Comparison of ENCODE assay signal across 33 cellular contexts in the genomic region with DNA sequence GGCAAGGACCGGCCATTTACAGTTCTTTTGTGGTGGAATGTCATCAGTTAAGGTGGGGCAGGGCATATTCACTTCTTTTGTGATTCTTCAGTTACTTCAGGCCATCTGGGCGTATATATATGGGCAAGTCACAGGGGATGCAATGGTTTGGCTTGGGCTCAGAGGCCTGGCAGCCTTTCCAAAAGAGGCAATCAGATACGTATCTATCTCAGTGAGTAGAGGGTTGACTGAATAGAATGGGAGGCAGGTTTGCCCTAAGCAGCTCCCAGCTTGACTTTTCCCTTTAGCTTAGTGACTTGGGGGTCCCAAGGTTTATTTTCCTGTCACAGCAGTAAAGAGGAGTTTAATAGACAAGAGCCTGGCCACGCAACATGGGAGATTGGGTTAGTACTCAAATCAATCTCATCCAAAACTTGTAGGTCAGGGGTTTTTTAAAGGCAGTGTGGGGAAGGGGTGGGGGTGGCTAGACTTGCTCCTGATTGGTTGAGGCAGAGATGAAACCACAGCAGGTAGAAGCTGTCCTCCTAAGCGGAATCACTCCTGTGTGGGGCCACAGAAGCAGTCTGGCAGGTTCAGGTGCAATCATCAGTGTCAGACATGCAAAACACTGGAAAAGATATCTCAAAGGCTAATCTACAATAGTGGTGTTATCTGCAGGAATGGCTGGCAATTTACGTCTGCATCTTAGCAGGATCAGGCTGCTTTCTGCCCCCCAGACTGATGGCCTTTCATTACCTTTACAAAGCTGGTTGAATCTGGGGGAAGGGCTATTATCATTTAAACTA.
A peak's percentile ranks its signal among the peaks of the same experiment; 100 is the strongest.
DNase-seq lines count a peak whose midpoint lies in the region; ATAC-seq and TF ChIP-seq lines count a peak whose summit lies in the region.
"Had no signal": no experiment of that assay in that cellular context is flagged by ENCODE, and none has a peak within 500 bp of the region (broad histone marks: within the 10 kb centered on the region; RNA-seq: fewer than 3 reads in every experiment).

No MANE protein-coding gene starts in this region.

- H3K4me1 ChIP-seq in GM23338 (ENCODE audit: insufficient read depth): peaks cover 40% of the 10 kb centered on the region
- H3K4me1 ChIP-seq in NT2/D1 (ENCODE audit: insufficient read depth, insufficient read length): peaks cover 9% of the 10 kb centered on the region
- H3K4me1 ChIP-seq in neuronal stem cell (ENCODE audit: control insufficient read depth in 2 of 2, insufficient read depth in 1 of 2, low read depth in 1 of 2, low read length in 2 of 2): peaks cover 4 to 10% of the 10 kb centered on the region in 2 donors
- H3K4me1 ChIP-seq: BE2C, left lung, prostate gland, right lobe of liver, stomach had no signal

- H2BK12ac ChIP-seq in neuronal stem cell (ENCODE audit: low read length): no peak overlapping the region

- TF ChIP-seq CTCF in GM23338 (conservative IDR thresholded peaks at IDR 0.05; ENCODE audit: low read depth in 2 of 2) (no peak), Calu3 (IDR thresholded peaks at IDR 0.05; ENCODE audit: unreplicated experiment) (no peak)

- no peak overlapping the region for H4K8ac ChIP-seq in neuronal stem cell (ENCODE audit: low read depth, low read length)

- peak; percentile 87 for ATAC-seq in GM23338
- ATAC-seq in HG02678 (IDR thresholded peaks at IDR 0.05; ENCODE audit: unreplicated experiment): no peak
- no peak for ATAC-seq in GM21619 (IDR thresholded peaks at IDR 0.05; ENCODE audit: unreplicated experiment)
- ATAC-seq: activated naive CD8-positive, alpha-beta T cell treated with anti-CD3 and anti-CD28 coated beads, Interleukin-2, amount 50 U/mL, for 24 hours; left lung; right lobe of liver; T-helper 17 cell had no signal

- H3K36me3 ChIP-seq in GM23338 (ENCODE audit: insufficient read depth) (peaks cover 11% of the 10 kb centered on the region; the same call in 1 of the 2 replicates), NT2/D1 (ENCODE audit: insufficient read depth, insufficient read length, low read length) (peaks cover 10% of the 10 kb centered on the region), neuronal stem cell (replicated peaks in 1 of 2; ENCODE audit: control insufficient read depth in 2 of 2, insufficient read depth in 2 of 2, low read length in 2 of 2) (no peaks in the 10 kb centered on the region)
- H3K36me3 ChIP-seq: BE2C, left lung, neutrophil, prostate gland, right lobe of liver, stomach, thyroid gland had no signal

- CTCF ChIA-PET in Calu3 (lab: Charles Lee): no interaction called here

- H2AK5ac ChIP-seq in neuronal stem cell (ENCODE audit: low read depth, low read length): no peak overlapping the region

- H3K4me2 ChIP-seq in GM23338 (peak overlapping the region; percentile 71), neuronal stem cell (ENCODE audit: insufficient read depth, low read length, poor library complexity, severe bottlenecking) (no peak overlapping the region)

- no peak overlapping the region for H2AFZ ChIP-seq in GM23338
- peak overlapping the region; percentile 62 for H2AFZ ChIP-seq in neuronal stem cell (ENCODE audit: low read length)

- no peak overlapping the region for H3K23ac ChIP-seq in neuronal stem cell (ENCODE audit: low read depth, low read length, poor library complexity)

- H3K9me3 ChIP-seq in NT2/D1 (ENCODE audit: insufficient read depth, low read length): peaks cover 5% of the 10 kb centered on the region; the same call in 1 of the 2 replicates
- H3K9me3 ChIP-seq in neuronal stem cell (replicated peaks in 1 of 2; ENCODE audit: control insufficient read depth in 2 of 2, insufficient read depth in 1 of 2, low read depth in 1 of 2, low read length in 2 of 2): no peaks in the 10 kb centered on the region
- H3K9me3 ChIP-seq: BE2C, left lung, neutrophil, prostate gland, right lobe of liver, stomach, thyroid gland had no signal

- WGBS in neuronal stem cell (ENCODE audit: extremely low coverage in 2 of 2, insufficient read length in 2 of 2, insufficient replicate concordance in 1 of 2), 2 donors: no CpG with 5 or more reads among the region's 6 CpGs

- no peak overlapping the region for H3K14ac ChIP-seq in neuronal stem cell (ENCODE audit: low read length)

- H2BK120ac ChIP-seq in neuronal stem cell (ENCODE audit: low read depth, low read length): no peak overlapping the region

- H3K36me3 Mint-ChIP-seq in GM23338 (ENCODE audit: low read depth) (peaks cover 44% of the 10 kb centered on the region), Calu3 (ENCODE audit: insufficient read depth, unreplicated experiment) (no peaks in the 10 kb centered on the region)

- H3K79me1 ChIP-seq in neuronal stem cell (ENCODE audit: low read depth, low read length): no peaks in the 10 kb centered on the region

- peak overlapping the region; percentile 80 for H3K4me3 ChIP-seq in GM23338
- H3K4me3 ChIP-seq in NT2/D1 (ENCODE audit: insufficient read length, low read depth): peak overlapping the region; percentile 16
- peak overlapping the region; percentile 30 for H3K4me3 ChIP-seq in iPS-11a (ENCODE audit: low read depth, low read length)
- H3K4me3 ChIP-seq in neuronal stem cell (ENCODE audit: low read length in 2 of 2): no peak overlapping the region
- H3K4me3 ChIP-seq: left lung, prostate gland, right lobe of liver, SK-N-MC, stomach, thyroid gland had no signal

- DNase-seq in GM23338 (ENCODE audit: low spot score) (peak; percentile 87), NT2/D1 (ENCODE audit: low read depth, low spot score) (peak; percentile 93), neuronal stem cell (ENCODE audit: low spot score) (no peak), Calu3 (no peak)
- DNase-seq: ACHN; activated CD4-positive, alpha-beta memory T cell treated with anti-CD3 and anti-CD28 coated beads, Interleukin-2, amount 10 ng/mL, durations not matched to agents 7 days and 5 days; activated CD4-positive, CD25-positive, alpha-beta regulatory T cell treated with anti-CD3 and anti-CD28 coated beads, Interleukin-2, amount 50 U/mL, for 72 hours; activated CD8-positive, alpha-beta memory T cell treated with anti-CD3 and anti-CD28 coated beads, Interleukin-2, amount 50 U/mL, for 4 hours; activated naive CD4-positive, alpha-beta T cell; activated naive CD8-positive, alpha-beta T cell treated with anti-CD3 and anti-CD28 coated beads, Interleukin-2, amount 50 U/mL, for 24 hours; BE2C; central memory CD4-positive, alpha-beta T cell; cortex of kidney; effector memory CD4-positive, alpha-beta T cell; HFFc6; KG1; left lung; mesenchymal stem cell; NCI-H1092 treated with DMSO at 0.1 percent for 48 hours; NCI-H1694 treated with DMSO at 0.1 percent for 48 hours; NCI-H2171; OCI-M1; right lobe of liver; stimulated activated CD4-positive, alpha-beta T cell treated with anti-CD3 and anti-CD28 coated beads, Interleukin-4, amount 100 ng/mL, for 1 hour; stomach; T-helper 17 cell; thyroid gland had no signal

- peaks cover 56% of the 10 kb centered on the region for H3K79me2 ChIP-seq in GM23338 (replicated peaks; ENCODE audit: insufficient read depth)

- H3K27ac ChIP-seq in GM23338 (ENCODE audit: low read depth) (peak overlapping the region; percentile 99), neuronal stem cell (replicated peaks; ENCODE audit: low read length) (no peak overlapping the region)
- H3K27ac ChIP-seq: left lung, neutrophil, prostate gland, right lobe of liver, SK-N-MC, stomach, thyroid gland had no signal

- peak overlapping the region; percentile 100 for H3K27ac Mint-ChIP-seq in GM23338
- no peak overlapping the region for H3K27ac Mint-ChIP-seq in Calu3 (ENCODE audit: unreplicated experiment)
- H3K27ac Mint-ChIP-seq: activated CD4-positive, alpha-beta memory T cell treated with anti-CD3 and anti-CD28 coated beads, Interleukin-2, amount 10 ng/mL, durations not matched to agents 7 days and 5 days; activated naive CD8-positive, alpha-beta T cell treated with anti-CD3 and anti-CD28 coated beads, Interleukin-2, amount 50 U/mL, for 24 hours; HFFc6; T-helper 17 cell had no signal

- H3K27me3 ChIP-seq in GM23338 (ENCODE audit: insufficient read depth) (no peaks in the 10 kb centered on the region), NT2/D1 (ENCODE audit: insufficient read depth, insufficient read length) (no peaks in the 10 kb centered on the region), neuronal stem cell (ENCODE audit: control insufficient read depth in 3 of 3, insufficient read depth in 3 of 3, low read depth in 1 of 3, low read length in 3 of 3) (peaks cover 0 to 3% (median 2%) of the 10 kb centered on the region in 3 experiments)
- H3K27me3 ChIP-seq: left lung, neutrophil, right lobe of liver, stomach, thyroid gland had no signal

- no peak overlapping the region for H2BK15ac ChIP-seq in neuronal stem cell (ENCODE audit: low read length)

- H3K27me3 Mint-ChIP-seq in GM23338 (ENCODE audit: insufficient read depth, low read depth, poor library complexity) (peaks cover 25% of the 10 kb centered on the region), Calu3 (ENCODE audit: unreplicated experiment) (peaks cover 20% of the 10 kb centered on the region)
- H3K27me3 Mint-ChIP-seq: activated naive CD8-positive, alpha-beta T cell treated with anti-CD3 and anti-CD28 coated beads, Interleukin-2, amount 50 U/mL, for 24 hours had no signal

- no TSS peak for BruUV-seq in Calu3 (replicated peaks; lab: Mats Ljungman, UMichigan)

- H3K18ac ChIP-seq in neuronal stem cell (ENCODE audit: low read length): peak overlapping the region; percentile 76

- peak overlapping the region; percentile 99 for H3K4me3 Mint-ChIP-seq in GM23338
- H3K4me3 Mint-ChIP-seq in Calu3 (ENCODE audit: low read depth, unreplicated experiment): no peak overlapping the region
- H3K4me3 Mint-ChIP-seq: activated CD4-positive, alpha-beta memory T cell treated with anti-CD3 and anti-CD28 coated beads, Interleukin-2, amount 10 ng/mL, durations not matched to agents 7 days and 5 days; activated naive CD8-positive, alpha-beta T cell treated with anti-CD3 and anti-CD28 coated beads, Interleukin-2, amount 50 U/mL, for 24 hours; HFFc6; T-helper 17 cell had no signal

- H3K4me1 Mint-ChIP-seq in GM23338: peaks cover 67% of the 10 kb centered on the region
- H3K4me1 Mint-ChIP-seq in Calu3 (ENCODE audit: low read depth, unreplicated experiment): peaks cover 9% of the 10 kb centered on the region
- H3K4me1 Mint-ChIP-seq: activated naive CD8-positive, alpha-beta T cell treated with anti-CD3 and anti-CD28 coated beads, Interleukin-2, amount 50 U/mL, for 24 hours had no signal

- peak overlapping the region; percentile 77 for H3K9ac ChIP-seq in NT2/D1 (ENCODE audit: insufficient read length, low read depth)
- peak overlapping the region; percentile 34 for H3K9ac ChIP-seq in neuronal stem cell (ENCODE audit: low read depth, low read length, poor library complexity)

- no peak overlapping the region for H2BK5ac ChIP-seq in neuronal stem cell (ENCODE audit: low read length)

- H3K4ac ChIP-seq in neuronal stem cell (ENCODE audit: low read length): no peak overlapping the region

- no peaks in the 10 kb centered on the region for H3K9me2 ChIP-seq in GM23338 (ENCODE audit: insufficient read depth)

- intact Hi-C loops in Calu3 (cut with micrococcal nuclease; ENCODE audit: unreplicated experiment): no loop called here

- H4K20me1 ChIP-seq in GM23338 (replicated peaks; ENCODE audit: insufficient read depth): no peaks in the 10 kb centered on the region

- H3F3A ChIP-seq in GM23338 (replicated peaks; ENCODE audit: low read depth): peaks cover 17% of the 10 kb centered on the region

- H4K91ac ChIP-seq in neuronal stem cell (ENCODE audit: low read depth, low read length, poor library complexity): no peak overlapping the region

- H3K9me3 Mint-ChIP-seq in GM23338 (peaks cover 10% of the 10 kb centered on the region; the same call in 2 of the 3 replicates), Calu3 (ENCODE audit: low read depth, unreplicated experiment) (no peaks in the 10 kb centered on the region)
- H3K9me3 Mint-ChIP-seq: activated CD4-positive, alpha-beta memory T cell treated with anti-CD3 and anti-CD28 coated beads, Interleukin-2, amount 10 ng/mL, durations not matched to agents 7 days and 5 days; activated naive CD8-positive, alpha-beta T cell treated with anti-CD3 and anti-CD28 coated beads, Interleukin-2, amount 50 U/mL, for 24 hours; HFFc6 had no signal

Comparison
In these comparisons a context has a peak if more than half of its experiments do, and no peak if none do; other contexts are left out.
1. DNase-seq: peak in GM23338 (single experiment) and NT2/D1 (single experiment); none in neuronal stem cell (single experiment) and Calu3 (single experiment).
2. H3K4me3 ChIP-seq: peak in GM23338 (single experiment), NT2/D1 (single experiment) and iPS-11a (single experiment); none in neuronal stem cell (0 of 2).